In genomic region chr3:182698078-182698477, GRCh38 we compare ENCODE assay signal across 26 cellular contexts.
"Had no signal": no experiment of that assay in that cellular context is flagged by ENCODE, and none has a peak within 500 bp of the region (broad histone marks: within the 10 kb centered on the region; RNA-seq: fewer than 3 reads in every experiment).

No MANE protein-coding gene starts in this region.

- H3K27ac ChIP-seq: ascending aorta, coronary artery, dorsolateral prefrontal cortex, heart right ventricle, left lung, upper lobe of left lung, vagina had no signal

- H3K36me3 ChIP-seq: ascending aorta, heart right ventricle, left lung, upper lobe of left lung, vagina had no signal

- H3K4me3 ChIP-seq: ascending aorta, coronary artery, dorsolateral prefrontal cortex, heart right ventricle, left lung, lung, mucosa of descending colon, upper lobe of left lung, vagina had no signal

- ATAC-seq: esophagus mucosa; heart right ventricle; left lung; sciatic nerve; stimulated activated effector memory CD8-positive, alpha-beta T cell treated with anti-CD3 and anti-CD28 coated beads, Interleukin-12 subunit alpha, Interleukin-12 subunit beta, amount 100 ng/mL, for 72 hours had no signal

- FAIRE-seq: small intestine had no signal

- H3K9me3 ChIP-seq: ascending aorta, heart right ventricle, left lung, mucosa of descending colon, upper lobe of left lung, vagina had no signal

- H3K4me1 ChIP-seq: ascending aorta, heart right ventricle, left lung, upper lobe of left lung, vagina had no signal

- H3K27me3 ChIP-seq: ascending aorta, dorsolateral prefrontal cortex, upper lobe of left lung, vagina had no signal

- DNase-seq: activated CD4-positive, alpha-beta memory T cell treated with anti-CD3 and anti-CD28 coated beads for 36 hours; activated CD4-positive, alpha-beta T cell treated with anti-CD3 and anti-CD28 coated beads, Interleukin-2, amount 10 ng/mL, durations not matched to agents 24 days and 14 days; activated CD4-positive, CD25-positive, alpha-beta regulatory T cell treated with anti-CD3 and anti-CD28 coated beads, Interleukin-2, amount 50 U/mL, for 72 hours; activated CD8-positive, alpha-beta memory T cell treated with anti-CD3 and anti-CD28 coated beads, Interleukin-2, amount 50 U/mL, for 48 hours; activated gamma-delta T cell; activated naive CD4-positive, alpha-beta T cell treated with anti-CD3 and anti-CD28 coated beads, Interleukin-2, amount 10 ng/mL, durations not matched to agents 7 days and 5 days; activated naive CD8-positive, alpha-beta T cell treated with anti-CD3 and anti-CD28 coated beads, Interleukin-2, amount 10 ng/mL, durations not matched to agents 7 days and 5 days; activated T-cell treated with anti-CD3 and anti-CD28 coated beads, Interleukin-2, amount 50 U/mL, for 24 hours; dorsolateral prefrontal cortex; effector memory CD4-positive, alpha-beta T cell; foreskin fibroblast; heart right ventricle; left lung; mucosa of descending colon; posterior cingulate gyrus; small intestine; stimulated activated CD4-positive, alpha-beta T cell treated with anti-CD3 and anti-CD28 coated beads, Interleukin-4, amount 100 ng/mL, for 24 hours; T-helper 9 cell; upper lobe of left lung had no signal
